21 cellular contexts compared by ENCODE assay signal in the genomic region with DNA sequence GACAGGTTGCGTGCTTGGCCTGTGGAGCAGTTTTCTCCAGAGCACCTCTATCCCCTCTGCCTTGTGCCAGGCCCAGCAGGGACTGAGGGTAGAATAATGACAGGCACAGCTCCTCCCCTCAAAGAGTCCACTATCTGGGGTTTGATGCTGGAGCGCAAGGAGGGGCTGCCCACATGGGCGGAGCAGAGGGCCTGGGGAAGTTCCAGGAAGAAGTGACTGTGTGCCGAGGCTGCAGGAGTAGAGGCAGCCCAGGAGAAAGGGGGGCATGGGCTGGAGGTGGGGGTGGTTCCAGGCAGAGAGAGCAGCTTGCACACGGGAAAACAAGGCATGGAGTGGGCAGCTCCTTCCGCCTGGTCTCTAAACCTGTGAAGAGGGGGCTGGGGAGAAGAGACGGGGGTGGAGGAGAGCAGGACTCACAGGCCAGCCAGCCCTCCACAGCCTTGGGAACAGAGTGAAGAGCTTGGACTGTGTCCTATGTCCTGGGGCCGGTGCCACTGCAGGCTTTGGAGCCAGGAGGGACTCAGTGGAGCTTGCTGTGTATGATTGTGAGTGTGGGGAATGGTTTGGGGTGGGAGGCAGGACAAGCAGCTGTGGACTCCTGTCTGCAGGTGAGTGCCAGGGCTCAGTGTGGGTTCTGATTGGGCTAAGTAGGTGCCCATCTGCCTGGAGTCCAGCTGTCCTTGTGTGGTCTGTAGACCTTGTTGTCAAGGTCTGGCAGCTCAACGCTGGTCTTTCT. TPM values are rescaled to one million over a fixed set of nuclear protein-coding genes. Genes with fewer than 3 reads are reported as not detected.
A peak's percentile ranks its signal among the peaks of the same experiment; 100 is the strongest.
DNase-seq lines count a peak whose midpoint lies in the region; ATAC-seq and TF ChIP-seq lines count a peak whose summit lies in the region.
"Had no signal": no experiment of that assay in that cellular context is flagged by ENCODE, and none has a peak within 500 bp of the region (broad histone marks: within the 10 kb centered on the region; RNA-seq: fewer than 3 reads in every experiment).

No MANE protein-coding gene starts in this region.

- no peaks in the 10 kb centered on the region for H3K27me3 Mint-ChIP-seq in activated T-cell treated with anti-CD3 and anti-CD28 coated beads, Interleukin-2, amount 50 U/mL, for 24 hours
- no peaks in the 10 kb centered on the region for H3K27me3 Mint-ChIP-seq in activated T-cell treated with anti-CD3 and anti-CD28 coated beads, Interleukin-2, amount 50 U/mL, for 72 hours (ENCODE audit: low read depth)
- peaks cover 0 to 10% of the 10 kb centered on the region in 2 donors for H3K27me3 Mint-ChIP-seq in effector memory CD8-positive, alpha-beta T cell
- H3K27me3 Mint-ChIP-seq: activated T-helper 17 cell treated with anti-CD3 and anti-CD28 coated beads, Interleukin-2, amount 50 U/mL, for 72 hours had no signal

- H3K4me1 Mint-ChIP-seq in activated T-cell treated with anti-CD3 and anti-CD28 coated beads, Interleukin-2, amount 50 U/mL, for 24 hours (ENCODE audit: low read depth): peaks cover 64% of the 10 kb centered on the region
- H3K4me1 Mint-ChIP-seq in activated T-cell treated with anti-CD3 and anti-CD28 coated beads, Interleukin-2, amount 50 U/mL, for 72 hours (ENCODE audit: low read depth): peaks cover 51% of the 10 kb centered on the region
- H3K4me1 Mint-ChIP-seq in effector memory CD8-positive, alpha-beta T cell (ENCODE audit: low read depth in 2 of 2): peaks cover 30 to 54% of the 10 kb centered on the region in 2 donors
- H3K4me1 Mint-ChIP-seq: naive B cell had no signal

- H3K4me3 Mint-ChIP-seq in activated T-cell treated with anti-CD3 and anti-CD28 coated beads, Interleukin-2, amount 50 U/mL, for 24 hours: no peak overlapping the region
- no peak overlapping the region for H3K4me3 Mint-ChIP-seq in activated T-cell treated with anti-CD3 and anti-CD28 coated beads, Interleukin-2, amount 50 U/mL, for 72 hours
- H3K4me3 Mint-ChIP-seq in effector memory CD8-positive, alpha-beta T cell: peak overlapping the region in 1 of 2 donors; percentile 19
- H3K4me3 Mint-ChIP-seq: activated T-helper 17 cell treated with anti-CD3 and anti-CD28 coated beads, Interleukin-2, amount 50 U/mL, for 72 hours; naive B cell; T-helper 1 cell treated with Interleukin-12 subunit alpha and Interleukin-12 subunit beta and Interleukin-4 antibody, amounts not matched to agents 30 μg/mL and 1 μg/mL, for 36 hours had no signal

- intact Hi-C loops in sigmoid colon (cut with DNase I): no loop called here

- H3K27ac ChIP-seq in sigmoid colon: no peak overlapping the region
- H3K27ac ChIP-seq: cardiac muscle cell, heart right ventricle, right atrium auricular region, upper lobe of right lung had no signal

- no peak for TF ChIP-seq POLR2A in sigmoid colon (IDR thresholded peaks at IDR 0.05)

- H3K36me3 ChIP-seq in sigmoid colon: no peaks in the 10 kb centered on the region
- H3K36me3 ChIP-seq: cardiac muscle cell, heart right ventricle, right atrium auricular region, upper lobe of right lung had no signal

- H3K4me1 ChIP-seq in sigmoid colon: no peaks in the 10 kb centered on the region
- H3K4me1 ChIP-seq: right atrium auricular region, upper lobe of right lung had no signal

- peaks cover 10% of the 10 kb centered on the region for H3K36me3 Mint-ChIP-seq in activated T-cell treated with anti-CD3 and anti-CD28 coated beads, Interleukin-2, amount 50 U/mL, for 24 hours (ENCODE audit: low read depth)
- H3K36me3 Mint-ChIP-seq in activated T-cell treated with anti-CD3 and anti-CD28 coated beads, Interleukin-2, amount 50 U/mL, for 72 hours (ENCODE audit: insufficient read depth in 2 of 2): no peaks in the 10 kb centered on the region
- peaks cover 12% of the 10 kb centered on the region for H3K36me3 Mint-ChIP-seq in effector memory CD8-positive, alpha-beta T cell (ENCODE audit: insufficient read depth)
- H3K36me3 Mint-ChIP-seq: CD14-positive monocyte, naive B cell had no signal

- no peak overlapping the region for H3K4me3 ChIP-seq in sigmoid colon
- H3K4me3 ChIP-seq: cardiac muscle cell, heart right ventricle, right atrium auricular region, upper lobe of right lung had no signal

- no peak for TF ChIP-seq EP300 in sigmoid colon (IDR thresholded peaks at IDR 0.05)

- H3K9me3 ChIP-seq in sigmoid colon: no peaks in the 10 kb centered on the region
- H3K9me3 ChIP-seq: right atrium auricular region, upper lobe of right lung had no signal

- no peak for ATAC-seq in activated T-cell treated with anti-CD3 and anti-CD28 coated beads, Interleukin-2, amount 50 U/mL, for 72 hours (replicated peaks in 1 of 2)
- no peak for ATAC-seq in effector memory CD8-positive, alpha-beta T cell (replicated peaks)
- ATAC-seq: activated T-helper 17 cell treated with anti-CD3 and anti-CD28 coated beads, Interleukin-2, amount 50 U/mL, for 72 hours; left colon; upper lobe of right lung had no signal

- H3K27me3 ChIP-seq in sigmoid colon: no peaks in the 10 kb centered on the region
- H3K27me3 ChIP-seq: cardiac muscle cell, right atrium auricular region, upper lobe of right lung had no signal

- no peaks in the 10 kb centered on the region for H3K9me3 Mint-ChIP-seq in activated T-cell treated with anti-CD3 and anti-CD28 coated beads, Interleukin-2, amount 50 U/mL, for 24 hours
- H3K9me3 Mint-ChIP-seq in activated T-cell treated with anti-CD3 and anti-CD28 coated beads, Interleukin-2, amount 50 U/mL, for 72 hours: no peaks in the 10 kb centered on the region
- no peaks in the 10 kb centered on the region for H3K9me3 Mint-ChIP-seq in effector memory CD8-positive, alpha-beta T cell
- H3K9me3 Mint-ChIP-seq: activated T-helper 17 cell treated with anti-CD3 and anti-CD28 coated beads, Interleukin-2, amount 50 U/mL, for 72 hours; T-helper 1 cell treated with Interleukin-12 subunit alpha and Interleukin-12 subunit beta and Interleukin-4 antibody, amounts not matched to agents 30 μg/mL and 1 μg/mL, for 36 hours had no signal

- H3K27ac Mint-ChIP-seq in activated T-cell treated with anti-CD3 and anti-CD28 coated beads, Interleukin-2, amount 50 U/mL, for 24 hours: peak overlapping the region; percentile 34
- no peak overlapping the region for H3K27ac Mint-ChIP-seq in activated T-cell treated with anti-CD3 and anti-CD28 coated beads, Interleukin-2, amount 50 U/mL, for 72 hours
- H3K27ac Mint-ChIP-seq in effector memory CD8-positive, alpha-beta T cell: peak overlapping the region; percentile 76 to 92
- H3K27ac Mint-ChIP-seq: activated T-helper 17 cell treated with anti-CD3 and anti-CD28 coated beads, Interleukin-2, amount 50 U/mL, for 72 hours; naive B cell; T-helper 1 cell treated with Interleukin-12 subunit alpha and Interleukin-12 subunit beta and Interleukin-4 antibody, amounts not matched to agents 30 μg/mL and 1 μg/mL, for 36 hours had no signal

- DNase-seq in activated T-cell treated with anti-CD3 and anti-CD28 coated beads, Interleukin-2, amount 50 U/mL, for 24 hours: peak; percentile 35
- no peak for DNase-seq in activated T-cell treated with anti-CD3 and anti-CD28 coated beads, Interleukin-2, amount 50 U/mL, for 72 hours
- DNase-seq in UCSD-AML1 (lab: John Stamatoyannopoulos, UW; ENCODE audit: unreplicated experiment) (peak; percentile 33), sigmoid colon (peak; percentile 45), superior temporal gyrus (ENCODE audit: extremely low spot score) (no peak), DMS79 (lab: John Stamatoyannopoulos, UW) (no peak)
- no peak for DNase-seq in effector memory CD8-positive, alpha-beta T cell
- no peak for DNase-seq in activated CD4-positive, CD25-positive, alpha-beta regulatory T cell treated with anti-CD3 and anti-CD28 coated beads, Interleukin-2, amount 50 U/mL, for 72 hours
- DNase-seq: 8988T; heart right ventricle; left colon; naive B cell; NCI-H82; RPMI8226; stimulated activated CD4-positive, alpha-beta T cell treated with anti-CD3 and anti-CD28 coated beads, Interleukin-4, amount 100 ng/mL, for 1 hour had no signal

- no peak for TF ChIP-seq CTCF in sigmoid colon (IDR thresholded peaks at IDR 0.05)

- WGBS in sigmoid colon, 2 donors: 61 to 68% methylated on average over 9 of the region's 9 CpGs

RNA-seq across cellular contexts. Expression of a gene that starts 48.1 kb away (rescaled TPM):
- 1 to 10 TPM; 9.1 to 9.8 TPM for total RNA-seq in activated T-cell treated with anti-CD3 and anti-CD28 coated beads, Interleukin-2, amount 50 U/mL, for 72 hours
- 1 to 10 TPM; 1.4 to 1.7 (median 1.5) TPM for total RNA-seq in sigmoid colon
- 10 to 100 TPM in 1 of 3 donors, 1 to 10 TPM in 1, under 1 TPM in 1; 0.46 to 10.7 (median 3.6) TPM for polyA plus RNA-seq in sigmoid colon

Comparison
In these comparisons a context has a peak if more than half of its experiments do, and no peak if none do; other contexts are left out.
1. DNase-seq: peak in activated T-cell treated with anti-CD3 and anti-CD28 coated beads, Interleukin-2, amount 50 U/mL, for 24 hours (single experiment), UCSD-AML1 (single experiment) and sigmoid colon (single experiment); none in activated T-cell treated with anti-CD3 and anti-CD28 coated beads, Interleukin-2, amount 50 U/mL, for 72 hours (0 of 2), effector memory CD8-positive, alpha-beta T cell (0 of 3), superior temporal gyrus (single experiment), activated CD4-positive, CD25-positive, alpha-beta regulatory T cell treated with anti-CD3 and anti-CD28 coated beads, Interleukin-2, amount 50 U/mL, for 72 hours (single experiment) and DMS79 (single experiment).